1 cellular context compared by ENCODE assay signal in the genomic region with DNA sequence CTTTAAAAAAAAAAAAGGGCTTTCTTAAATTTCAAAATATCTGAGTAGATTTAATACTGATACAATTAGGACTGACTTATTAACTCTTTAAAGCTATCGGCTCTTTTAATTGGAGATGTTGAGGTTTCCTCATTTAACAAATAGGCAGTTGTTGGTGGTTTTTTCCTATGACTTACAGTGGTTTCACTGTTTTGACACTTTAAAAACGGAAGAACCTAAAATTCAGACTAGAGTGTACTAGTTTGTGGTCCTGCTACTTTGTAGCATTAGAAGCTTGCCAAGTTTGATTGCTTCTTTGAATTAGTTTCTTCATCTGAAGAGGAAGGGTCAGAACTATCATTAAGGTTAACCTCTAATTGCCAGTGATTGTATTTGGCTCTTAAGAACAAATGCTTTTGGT.
TF ChIP-seq lines count a peak whose summit lies in the region.

No MANE protein-coding gene starts in this region.

TF ChIP-seq in GM23338, 12 proteins besides CTCF, POLR2A, EP300 and RAD21 (continued from another document):
- TF ChIP-seq, protein P1, sequence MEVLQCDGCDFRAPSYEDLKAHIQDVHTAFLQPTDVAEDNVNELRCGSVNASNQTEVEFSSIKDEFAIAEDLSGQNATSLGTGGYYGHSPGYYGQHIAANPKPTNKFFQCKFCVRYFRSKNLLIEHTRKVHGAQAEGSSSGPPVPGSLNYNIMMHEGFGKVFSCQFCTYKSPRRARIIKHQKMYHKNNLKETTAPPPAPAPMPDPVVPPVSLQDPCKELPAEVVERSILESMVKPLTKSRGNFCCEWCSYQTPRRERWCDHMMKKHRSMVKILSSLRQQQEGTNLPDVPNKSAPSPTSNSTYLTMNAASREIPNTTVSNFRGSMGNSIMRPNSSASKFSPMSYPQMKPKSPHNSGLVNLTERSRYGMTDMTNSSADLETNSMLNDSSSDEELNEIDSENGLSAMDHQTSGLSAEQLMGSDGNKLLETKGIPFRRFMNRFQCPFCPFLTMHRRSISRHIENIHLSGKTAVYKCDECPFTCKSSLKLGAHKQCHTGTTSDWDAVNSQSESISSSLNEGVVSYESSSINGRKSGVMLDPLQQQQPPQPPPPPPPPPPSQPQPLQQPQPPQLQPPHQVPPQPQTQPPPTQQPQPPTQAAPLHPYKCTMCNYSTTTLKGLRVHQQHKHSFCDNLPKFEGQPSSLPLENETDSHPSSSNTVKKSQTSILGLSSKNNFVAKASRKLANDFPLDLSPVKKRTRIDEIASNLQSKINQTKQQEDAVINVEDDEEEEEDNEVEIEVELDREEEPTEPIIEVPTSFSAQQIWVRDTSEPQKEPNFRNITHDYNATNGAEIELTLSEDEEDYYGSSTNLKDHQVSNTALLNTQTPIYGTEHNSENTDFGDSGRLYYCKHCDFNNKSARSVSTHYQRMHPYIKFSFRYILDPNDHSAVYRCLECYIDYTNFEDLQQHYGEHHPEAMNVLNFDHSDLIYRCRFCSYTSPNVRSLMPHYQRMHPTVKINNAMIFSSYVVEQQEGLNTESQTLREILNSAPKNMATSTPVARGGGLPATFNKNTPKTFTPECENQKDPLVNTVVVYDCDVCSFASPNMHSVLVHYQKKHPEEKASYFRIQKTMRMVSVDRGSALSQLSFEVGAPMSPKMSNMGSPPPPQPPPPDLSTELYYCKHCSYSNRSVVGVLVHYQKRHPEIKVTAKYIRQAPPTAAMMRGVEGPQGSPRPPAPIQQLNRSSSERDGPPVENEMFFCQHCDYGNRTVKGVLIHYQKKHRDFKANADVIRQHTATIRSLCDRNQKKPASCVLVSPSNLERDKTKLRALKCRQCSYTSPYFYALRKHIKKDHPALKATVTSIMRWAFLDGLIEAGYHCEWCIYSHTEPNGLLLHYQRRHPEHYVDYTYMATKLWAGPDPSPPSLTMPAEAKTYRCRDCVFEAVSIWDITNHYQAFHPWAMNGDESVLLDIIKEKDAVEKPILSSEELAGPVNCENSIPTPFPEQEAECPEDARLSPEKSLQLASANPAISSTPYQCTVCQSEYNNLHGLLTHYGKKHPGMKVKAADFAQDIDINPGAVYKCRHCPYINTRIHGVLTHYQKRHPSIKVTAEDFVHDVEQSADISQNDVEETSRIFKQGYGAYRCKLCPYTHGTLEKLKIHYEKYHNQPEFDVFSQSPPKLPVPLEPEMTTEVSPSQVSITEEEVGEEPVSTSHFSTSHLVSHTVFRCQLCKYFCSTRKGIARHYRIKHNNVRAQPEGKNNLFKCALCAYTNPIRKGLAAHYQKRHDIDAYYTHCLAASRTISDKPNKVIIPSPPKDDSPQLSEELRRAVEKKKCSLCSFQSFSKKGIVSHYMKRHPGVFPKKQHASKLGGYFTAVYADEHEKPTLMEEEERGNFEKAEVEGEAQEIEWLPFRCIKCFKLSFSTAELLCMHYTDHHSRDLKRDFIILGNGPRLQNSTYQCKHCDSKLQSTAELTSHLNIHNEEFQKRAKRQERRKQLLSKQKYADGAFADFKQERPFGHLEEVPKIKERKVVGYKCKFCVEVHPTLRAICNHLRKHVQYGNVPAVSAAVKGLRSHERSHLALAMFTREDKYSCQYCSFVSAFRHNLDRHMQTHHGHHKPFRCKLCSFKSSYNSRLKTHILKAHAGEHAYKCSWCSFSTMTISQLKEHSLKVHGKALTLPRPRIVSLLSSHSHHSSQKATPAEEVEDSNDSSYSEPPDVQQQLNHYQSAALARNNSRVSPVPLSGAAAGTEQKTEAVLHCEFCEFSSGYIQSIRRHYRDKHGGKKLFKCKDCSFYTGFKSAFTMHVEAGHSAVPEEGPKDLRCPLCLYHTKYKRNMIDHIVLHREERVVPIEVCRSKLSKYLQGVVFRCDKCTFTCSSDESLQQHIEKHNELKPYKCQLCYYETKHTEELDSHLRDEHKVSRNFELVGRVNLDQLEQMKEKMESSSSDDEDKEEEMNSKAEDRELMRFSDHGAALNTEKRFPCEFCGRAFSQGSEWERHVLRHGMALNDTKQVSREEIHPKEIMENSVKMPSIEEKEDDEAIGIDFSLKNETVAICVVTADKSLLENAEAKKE (CRISPR knock-in tag; IDR thresholded peaks at IDR 0.05) = no peak
- TF ChIP-seq, protein P2, sequence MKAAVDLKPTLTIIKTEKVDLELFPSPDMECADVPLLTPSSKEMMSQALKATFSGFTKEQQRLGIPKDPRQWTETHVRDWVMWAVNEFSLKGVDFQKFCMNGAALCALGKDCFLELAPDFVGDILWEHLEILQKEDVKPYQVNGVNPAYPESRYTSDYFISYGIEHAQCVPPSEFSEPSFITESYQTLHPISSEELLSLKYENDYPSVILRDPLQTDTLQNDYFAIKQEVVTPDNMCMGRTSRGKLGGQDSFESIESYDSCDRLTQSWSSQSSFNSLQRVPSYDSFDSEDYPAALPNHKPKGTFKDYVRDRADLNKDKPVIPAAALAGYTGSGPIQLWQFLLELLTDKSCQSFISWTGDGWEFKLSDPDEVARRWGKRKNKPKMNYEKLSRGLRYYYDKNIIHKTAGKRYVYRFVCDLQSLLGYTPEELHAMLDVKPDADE (IDR thresholded peaks at IDR 0.05) = no peak
- TF ChIP-seq CREB1 (CRISPR knock-in tag; IDR thresholded peaks at IDR 0.05; ENCODE audit: low read depth) = no peak
